2 cellular contexts compared by ENCODE assay signal in the genomic region with DNA sequence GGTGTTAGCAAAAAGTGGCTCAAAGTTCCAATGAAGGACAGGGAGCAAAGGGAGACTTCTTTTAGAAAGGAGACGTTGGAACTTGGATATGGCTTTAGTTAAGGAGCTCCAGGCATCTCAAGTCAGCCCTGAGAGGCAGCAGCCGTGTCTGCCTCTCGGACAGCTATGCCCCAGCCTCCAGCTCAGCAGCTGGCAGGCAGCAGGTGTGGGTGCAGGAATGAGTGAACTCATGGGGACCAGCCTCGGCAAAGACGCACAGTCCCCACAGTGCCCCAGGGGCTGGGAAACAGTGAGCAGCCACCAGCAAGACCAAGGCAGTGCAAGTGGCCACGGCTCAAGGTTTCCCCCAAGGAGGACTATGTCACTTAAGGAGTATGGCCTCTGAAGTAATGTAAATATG.
A peak's percentile ranks its signal among the peaks of the same experiment; 100 is the strongest.
TF ChIP-seq lines count a peak whose summit lies in the region.

No MANE protein-coding gene starts in this region.

TF ChIP-seq in HepG2, 621 proteins besides CTCF, POLR2A, EP300 and RAD21:
- TF ChIP-seq SALL1 (CRISPR knock-in tag; IDR thresholded peaks at IDR 0.05) (peak; percentile 5; the same call in 1 of the 2 replicates), ZNF446 (CRISPR knock-in tag; IDR thresholded peaks at IDR 0.05) (0 out of 2 replicates have a peak, but pooled peaks have one; percentile 29)
- TF ChIP-seq, protein P1, sequence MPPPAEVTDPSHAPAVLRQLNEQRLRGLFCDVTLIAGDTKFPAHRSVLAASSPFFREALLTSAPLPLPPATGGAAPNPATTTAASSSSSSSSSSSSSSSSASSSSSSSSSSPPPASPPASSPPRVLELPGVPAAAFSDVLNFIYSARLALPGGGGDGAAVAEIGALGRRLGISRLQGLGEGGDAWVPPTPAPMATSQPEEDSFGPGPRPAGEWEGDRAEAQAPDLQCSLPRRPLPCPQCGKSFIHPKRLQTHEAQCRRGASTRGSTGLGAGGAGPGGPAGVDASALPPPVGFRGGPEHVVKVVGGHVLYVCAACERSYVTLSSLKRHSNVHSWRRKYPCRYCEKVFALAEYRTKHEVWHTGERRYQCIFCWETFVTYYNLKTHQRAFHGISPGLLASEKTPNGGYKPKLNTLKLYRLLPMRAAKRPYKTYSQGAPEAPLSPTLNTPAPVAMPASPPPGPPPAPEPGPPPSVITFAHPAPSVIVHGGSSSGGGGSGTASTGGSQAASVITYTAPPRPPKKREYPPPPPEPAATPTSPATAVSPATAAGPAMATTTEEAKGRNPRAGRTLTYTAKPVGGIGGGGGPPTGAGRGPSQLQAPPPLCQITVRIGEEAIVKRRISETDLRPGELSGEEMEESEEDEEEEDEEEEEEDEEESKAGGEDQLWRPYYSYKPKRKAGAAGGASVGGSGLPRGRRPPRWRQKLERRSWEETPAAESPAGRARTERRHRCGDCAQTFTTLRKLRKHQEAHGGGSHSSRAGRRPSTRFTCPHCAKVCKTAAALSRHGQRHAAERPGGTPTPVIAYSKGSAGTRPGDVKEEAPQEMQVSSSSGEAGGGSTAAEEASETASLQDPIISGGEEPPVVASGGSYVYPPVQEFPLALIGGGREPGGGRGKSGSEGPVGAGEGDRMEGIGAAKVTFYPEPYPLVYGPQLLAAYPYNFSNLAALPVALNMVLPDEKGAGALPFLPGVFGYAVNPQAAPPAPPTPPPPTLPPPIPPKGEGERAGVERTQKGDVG (CRISPR knock-in tag; IDR thresholded peaks at IDR 0.05; ENCODE audit: borderline replicate concordance) = no peak
- TF ChIP-seq, protein P2, sequence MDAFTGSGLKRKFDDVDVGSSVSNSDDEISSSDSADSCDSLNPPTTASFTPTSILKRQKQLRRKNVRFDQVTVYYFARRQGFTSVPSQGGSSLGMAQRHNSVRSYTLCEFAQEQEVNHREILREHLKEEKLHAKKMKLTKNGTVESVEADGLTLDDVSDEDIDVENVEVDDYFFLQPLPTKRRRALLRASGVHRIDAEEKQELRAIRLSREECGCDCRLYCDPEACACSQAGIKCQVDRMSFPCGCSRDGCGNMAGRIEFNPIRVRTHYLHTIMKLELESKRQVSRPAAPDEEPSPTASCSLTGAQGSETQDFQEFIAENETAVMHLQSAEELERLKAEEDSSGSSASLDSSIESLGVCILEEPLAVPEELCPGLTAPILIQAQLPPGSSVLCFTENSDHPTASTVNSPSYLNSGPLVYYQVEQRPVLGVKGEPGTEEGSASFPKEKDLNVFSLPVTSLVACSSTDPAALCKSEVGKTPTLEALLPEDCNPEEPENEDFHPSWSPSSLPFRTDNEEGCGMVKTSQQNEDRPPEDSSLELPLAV (CRISPR knock-in tag; conservative IDR thresholded peaks at IDR 0.05; ENCODE audit: low read depth) = no peak

TF ChIP-seq in H1, 55 proteins besides CTCF, POLR2A, EP300 and RAD21:
- TF ChIP-seq SRF (IDR thresholded peaks at IDR 0.05; ENCODE audit: low read depth, low read length) = no peak
- no peak for TF ChIP-seq JUN (IDR thresholded peaks at IDR 0.05; ENCODE audit: low read depth, low read length)
- no peak for TF ChIP-seq CTBP2 (IDR thresholded peaks at IDR 0.05; ENCODE audit: borderline replicate concordance, insufficient read depth, insufficient read length, low read length)
- TF ChIP-seq SUZ12 (IDR thresholded peaks at IDR 0.05; ENCODE audit: low read length) = no peak
